ENCODE assay signal across 12 cellular contexts in genomic region chr17:5000237-5000639, GRCh38. TPM values are rescaled to one million over a fixed set of nuclear protein-coding genes. Genes with fewer than 3 reads are reported as not detected.
DNase-seq lines count a peak whose midpoint lies in the region; ATAC-seq and TF ChIP-seq lines count a peak whose summit lies in the region.
"Had no signal": no experiment of that assay in that cellular context is flagged by ENCODE, and none has a peak within 500 bp of the region (broad histone marks: within the 10 kb centered on the region; RNA-seq: fewer than 3 reads in every experiment).

No MANE protein-coding gene starts in this region.

- 52% methylated on average over 11 of the region's 11 CpGs for WGBS in right cardiac atrium

- no peak for ATAC-seq in activated T-helper 17 cell treated with anti-CD3 and anti-CD28 coated beads, Interleukin-2, amount 50 U/mL, for 72 hours (replicated peaks)
- ATAC-seq in right cardiac atrium (peak; percentile 58 to 63), HG03045 (IDR thresholded peaks at IDR 0.05; ENCODE audit: unreplicated experiment) (no peak)
- ATAC-seq: esophagus mucosa, Panc1 had no signal

- TF ChIP-seq CTCF in progenitor cell of endocrine pancreas (IDR thresholded peaks at IDR 0.05; ENCODE audit: unreplicated experiment): no peak

- H3K27ac ChIP-seq in right cardiac atrium (ENCODE audit: low read length): peak overlapping the region; percentile 94

- peak overlapping the region; percentile 89 for H3K4me3 ChIP-seq in right cardiac atrium (ENCODE audit: low read length)

- peaks cover 16% of the 10 kb centered on the region for H3K4me1 Mint-ChIP-seq in activated T-helper 17 cell treated with anti-CD3 and anti-CD28 coated beads, Interleukin-2, amount 50 U/mL, for 72 hours
- peaks cover 13% of the 10 kb centered on the region for H3K4me1 Mint-ChIP-seq in progenitor cell of endocrine pancreas (ENCODE audit: low read depth)

- H3K27me3 ChIP-seq in right cardiac atrium (ENCODE audit: control insufficient read depth, insufficient read depth): no peaks in the 10 kb centered on the region

- peaks cover 57% of the 10 kb centered on the region for H3K36me3 Mint-ChIP-seq in activated T-helper 17 cell treated with anti-CD3 and anti-CD28 coated beads, Interleukin-2, amount 50 U/mL, for 72 hours (ENCODE audit: low read depth)
- H3K36me3 Mint-ChIP-seq in progenitor cell of endocrine pancreas (ENCODE audit: insufficient read depth): peaks cover 24% of the 10 kb centered on the region

- H3K27me3 Mint-ChIP-seq in activated T-helper 17 cell treated with anti-CD3 and anti-CD28 coated beads, Interleukin-2, amount 50 U/mL, for 72 hours: no peaks in the 10 kb centered on the region
- H3K27me3 Mint-ChIP-seq in progenitor cell of endocrine pancreas: peaks cover 1% of the 10 kb centered on the region
- H3K27me3 Mint-ChIP-seq: activated naive CD8-positive, alpha-beta T cell treated with anti-CD3 and anti-CD28 coated beads, Interleukin-2, amount 10 ng/mL, durations not matched to agents 7 days and 5 days had no signal

- H3K4me3 Mint-ChIP-seq in activated T-helper 17 cell treated with anti-CD3 and anti-CD28 coated beads, Interleukin-2, amount 50 U/mL, for 72 hours: no peak overlapping the region
- peak overlapping the region; percentile 87 for H3K4me3 Mint-ChIP-seq in progenitor cell of endocrine pancreas (ENCODE audit: low read depth)

- H3K9me3 ChIP-seq in right cardiac atrium (ENCODE audit: control insufficient read depth, low read length): no peaks in the 10 kb centered on the region

- H3K9me3 Mint-ChIP-seq in activated T-helper 17 cell treated with anti-CD3 and anti-CD28 coated beads, Interleukin-2, amount 50 U/mL, for 72 hours: no peaks in the 10 kb centered on the region
- H3K9me3 Mint-ChIP-seq in progenitor cell of endocrine pancreas (ENCODE audit: low read depth): no peaks in the 10 kb centered on the region
- H3K9me3 Mint-ChIP-seq: activated naive CD8-positive, alpha-beta T cell treated with anti-CD3 and anti-CD28 coated beads, Interleukin-2, amount 10 ng/mL, durations not matched to agents 7 days and 5 days had no signal

- DNase-seq in AG20443 (ENCODE audit: low spot score) (peak; percentile 74), right cardiac atrium (peak; percentile 87 to 94 (median 93)), progenitor cell of endocrine pancreas (ENCODE audit: low spot score, unreplicated experiment) (no peak), globus pallidus (ENCODE audit: low spot score) (no peak), pons (ENCODE audit: low spot score) (no peak), NCI-H2081 (lab: John Stamatoyannopoulos, UW) (no peak)
- DNase-seq: activated naive CD8-positive, alpha-beta T cell treated with anti-CD3 and anti-CD28 coated beads, Interleukin-2, amount 10 ng/mL, durations not matched to agents 7 days and 5 days; NCI-H187 had no signal

- intact Hi-C loops in right cardiac atrium (cut with DNase I): no loop called here

- peak overlapping the region; percentile 77 for H3K27ac Mint-ChIP-seq in activated T-helper 17 cell treated with anti-CD3 and anti-CD28 coated beads, Interleukin-2, amount 50 U/mL, for 72 hours
- no peak overlapping the region for H3K27ac Mint-ChIP-seq in progenitor cell of endocrine pancreas
- H3K27ac Mint-ChIP-seq: activated naive CD8-positive, alpha-beta T cell treated with anti-CD3 and anti-CD28 coated beads, Interleukin-2, amount 10 ng/mL, durations not matched to agents 7 days and 5 days had no signal

- H3K4me1 ChIP-seq in right cardiac atrium (ENCODE audit: control insufficient read depth, insufficient read depth, low read length): no peaks in the 10 kb centered on the region

RNA-seq across cellular contexts. Expression of gene KIF1C, which starts 2.5 kb away (rescaled TPM):
- 10 to 100 TPM; 47.4 to 54.4 TPM for total RNA-seq in activated T-helper 17 cell treated with anti-CD3 and anti-CD28 coated beads, Interleukin-2, amount 50 U/mL, for 72 hours
- total RNA-seq in right cardiac atrium: 100 to 1,000 TPM; 519 to 727 (median 570) TPM
- polyA plus RNA-seq in right cardiac atrium: 406 TPM
- total RNA-seq in progenitor cell of endocrine pancreas: 104 and 111 TPM in 2 replicates

RNA-seq across cellular contexts. Expression of gene INCA1, which starts 2.9 kb away (rescaled TPM):
- total RNA-seq in activated T-helper 17 cell treated with anti-CD3 and anti-CD28 coated beads, Interleukin-2, amount 50 U/mL, for 72 hours: under 1 TPM; 0.61 to 0.69 TPM
- total RNA-seq in right cardiac atrium: 1 to 10 TPM; 2.2 to 3.8 (median 3.2) TPM
- 5.0 TPM for polyA plus RNA-seq in right cardiac atrium
- total RNA-seq in progenitor cell of endocrine pancreas: 2.8 and 3.3 TPM in 2 replicates
- total RNA-seq: esophagus mucosa had no signal

RNA-seq across cellular contexts. Expression of gene CAMTA2, which starts 12.8 kb away (rescaled TPM):
- 100 to 1,000 TPM in 1 of 2 donors, 10 to 100 TPM in 1; 66.9 to 103 TPM for total RNA-seq in activated T-helper 17 cell treated with anti-CD3 and anti-CD28 coated beads, Interleukin-2, amount 50 U/mL, for 72 hours
- total RNA-seq in right cardiac atrium: 10 to 100 TPM; 35.3 to 44.4 (median 40.3) TPM
- polyA plus RNA-seq in right cardiac atrium: 43.5 TPM
- 34.1 and 34.2 TPM in 2 replicates for total RNA-seq in progenitor cell of endocrine pancreas

RNA-seq across cellular contexts. Expression of gene SPAG7, which starts 32.6 kb away (rescaled TPM):
- 10 to 100 TPM; 71.6 to 83.4 TPM for total RNA-seq in activated T-helper 17 cell treated with anti-CD3 and anti-CD28 coated beads, Interleukin-2, amount 50 U/mL, for 72 hours
- total RNA-seq in right cardiac atrium (100 to 1,000 TPM; 106 to 133 (median 117) TPM), progenitor cell of endocrine pancreas (70.3 and 71.4 TPM in 2 replicates)
- 164 TPM for polyA plus RNA-seq in right cardiac atrium

RNA-seq across cellular contexts. Expression of gene SLC52A1, which starts 35.0 kb away (rescaled TPM):
- total RNA-seq in activated T-helper 17 cell treated with anti-CD3 and anti-CD28 coated beads, Interleukin-2, amount 50 U/mL, for 72 hours: under 1 TPM; 0.11 to 0.26 TPM
- total RNA-seq in right cardiac atrium (not detected), progenitor cell of endocrine pancreas (not detected in 2 replicates)
- not detected for polyA plus RNA-seq in right cardiac atrium

Comparison
In these comparisons a context has a peak if more than half of its experiments do, and no peak if none do; other contexts are left out.
1. DNase-seq: peak in AG20443 (single experiment) and right cardiac atrium (3 of 3); none in progenitor cell of endocrine pancreas (single experiment), globus pallidus (single experiment), pons (single experiment) and NCI-H2081 (0 of 2).
2. ATAC-seq: peak in right cardiac atrium (2 of 2); none in activated T-helper 17 cell treated with anti-CD3 and anti-CD28 coated beads, Interleukin-2, amount 50 U/mL, for 72 hours (single experiment) and HG03045 (single experiment).